In genomic region chr7:92695308-92696261, GRCh38 we compare ENCODE assay signal across 1 cellular context.
TF ChIP-seq lines count a peak whose summit lies in the region.

No MANE protein-coding gene starts in this region.

TF ChIP-seq in HepG2, 621 proteins besides CTCF, POLR2A, EP300 and RAD21 (continued from another document and continues in another):
- TF ChIP-seq NPAS2 (CRISPR knock-in tag; IDR thresholded peaks at IDR 0.05; ENCODE audit: borderline replicate concordance) (no peak), ZNF543 (CRISPR knock-in tag; IDR thresholded peaks at IDR 0.05) (no peak), ZNF430 (CRISPR knock-in tag; IDR thresholded peaks at IDR 0.05) (no peak; the same call in none of the 2 replicates), ZNF709 (CRISPR knock-in tag; IDR thresholded peaks at IDR 0.05) (peak; percentile 77; the same call in 1 of the 2 replicates), PRDM4 (CRISPR knock-in tag; IDR thresholded peaks at IDR 0.05; ENCODE audit: borderline replicate concordance) (peak; percentile 33; the same call in 1 of the 2 replicates), ZNF101 (CRISPR knock-in tag; IDR thresholded peaks at IDR 0.05; ENCODE audit: borderline replicate concordance, low read depth) (0 out of 2 replicates have a peak, but pooled peaks have one; percentile 39), ZNF691 (CRISPR knock-in tag; IDR thresholded peaks at IDR 0.05; ENCODE audit: borderline replicate concordance, low read depth) (peak; percentile 74), ZNF441 (CRISPR knock-in tag; IDR thresholded peaks at IDR 0.05; ENCODE audit: borderline replicate concordance) (peak; percentile 47; the same call in 1 of the 2 replicates), CREB3 (CRISPR knock-in tag; IDR thresholded peaks at IDR 0.05) (peak; percentile 22; the same call in 1 of the 2 replicates), ZNF280B (CRISPR knock-in tag; IDR thresholded peaks at IDR 0.05; ENCODE audit: borderline replicate concordance) (no peak), PITX1 (CRISPR knock-in tag; IDR thresholded peaks at IDR 0.05) (peak; percentile 97), MZF1 (CRISPR knock-in tag; IDR thresholded peaks at IDR 0.05; ENCODE audit: borderline replicate concordance) (no peak), HOXA5 (CRISPR knock-in tag; IDR thresholded peaks at IDR 0.05) (peak; percentile 53), SMAD3 (CRISPR knock-in tag; IDR thresholded peaks at IDR 0.05) (peak; percentile 90), POLR2AphosphoS5 (IDR thresholded peaks at IDR 0.05; ENCODE audit: low read depth, low read length) (peak; percentile 69; the same call in 1 of the 2 replicates), IRF9 (CRISPR knock-in tag; IDR thresholded peaks at IDR 0.05; ENCODE audit: borderline replicate concordance) (peak; percentile 72), ZNF224 (CRISPR knock-in tag; IDR thresholded peaks at IDR 0.05) (peak; percentile 67; the same call in 1 of the 2 replicates), BRD4 (CRISPR knock-in tag; IDR thresholded peaks at IDR 0.05) (peak; percentile 50), ZMYM2 (CRISPR knock-in tag; IDR thresholded peaks at IDR 0.05) (0 out of 2 replicates have a peak, but pooled peaks have one; percentile 26), NFKBIZ (CRISPR knock-in tag; IDR thresholded peaks at IDR 0.05) (peak; percentile 94; the same call in 1 of the 2 replicates), ZNF841 (CRISPR knock-in tag; IDR thresholded peaks at IDR 0.05; ENCODE audit: borderline replicate concordance) (no peak), KLF16 (CRISPR knock-in tag; IDR thresholded peaks at IDR 0.05) (peak in 1 of 2 experiments; percentile 88; a peak in 2 of 4 replicates), RARG (CRISPR knock-in tag; IDR thresholded peaks at IDR 0.05; ENCODE audit: low read depth) (no peak), JDP2 (CRISPR knock-in tag; IDR thresholded peaks at IDR 0.05; ENCODE audit: borderline replicate concordance) (no peak; the same call in 1 of the 2 replicates), MAFG (CRISPR knock-in tag; IDR thresholded peaks at IDR 0.05) (no peak), FOXP4 (CRISPR knock-in tag; IDR thresholded peaks at IDR 0.05) (peak; percentile 94), FOXP1 (IDR thresholded peaks at IDR 0.05) (peak; percentile 39; the same call in 1 of the 2 replicates), FOXP1 (CRISPR knock-in tag; IDR thresholded peaks at IDR 0.05) (peak; percentile 92), AFF4 (CRISPR knock-in tag; IDR thresholded peaks at IDR 0.05) (peak; percentile 78; the same call in 1 of the 2 replicates), DPF2 (CRISPR knock-in tag; IDR thresholded peaks at IDR 0.05; ENCODE audit: borderline replicate concordance, low read depth) (peak; percentile 93), ZNF550 (CRISPR knock-in tag; IDR thresholded peaks at IDR 0.05; ENCODE audit: borderline replicate concordance) (no peak), PHF5A (CRISPR knock-in tag; IDR thresholded peaks at IDR 0.05; ENCODE audit: low read depth, unreplicated experiment) (peak; percentile 46), SAFB2 (CRISPR knock-in tag; IDR thresholded peaks at IDR 0.05; ENCODE audit: borderline replicate concordance, low read depth) (no peak), RBFOX2 (IDR thresholded peaks at IDR 0.05; ENCODE audit: low read depth, low read length) (peak; percentile 48), SP140L (CRISPR knock-in tag; IDR thresholded peaks at IDR 0.05; ENCODE audit: borderline replicate concordance) (peak; percentile 77; the same call in 1 of the 2 replicates), BCL3 (CRISPR knock-in tag; IDR thresholded peaks at IDR 0.05) (peak; percentile 81; the same call in 1 of the 2 replicates), ZFP37 (CRISPR knock-in tag; IDR thresholded peaks at IDR 0.05; ENCODE audit: borderline replicate concordance) (no peak), THRA (CRISPR knock-in tag; IDR thresholded peaks at IDR 0.05; ENCODE audit: borderline replicate concordance) (peak; percentile 56; the same call in 1 of the 2 replicates), PAWR (CRISPR knock-in tag; IDR thresholded peaks at IDR 0.05; ENCODE audit: borderline replicate concordance) (no peak), ZNF850 (CRISPR knock-in tag; conservative IDR thresholded peaks at IDR 0.05) (no peak), ISL2 (CRISPR knock-in tag; IDR thresholded peaks at IDR 0.05) (peak; percentile 98), IKZF5 (CRISPR knock-in tag; IDR thresholded peaks at IDR 0.05) (peak; percentile 95)
